In the genomic region with DNA sequence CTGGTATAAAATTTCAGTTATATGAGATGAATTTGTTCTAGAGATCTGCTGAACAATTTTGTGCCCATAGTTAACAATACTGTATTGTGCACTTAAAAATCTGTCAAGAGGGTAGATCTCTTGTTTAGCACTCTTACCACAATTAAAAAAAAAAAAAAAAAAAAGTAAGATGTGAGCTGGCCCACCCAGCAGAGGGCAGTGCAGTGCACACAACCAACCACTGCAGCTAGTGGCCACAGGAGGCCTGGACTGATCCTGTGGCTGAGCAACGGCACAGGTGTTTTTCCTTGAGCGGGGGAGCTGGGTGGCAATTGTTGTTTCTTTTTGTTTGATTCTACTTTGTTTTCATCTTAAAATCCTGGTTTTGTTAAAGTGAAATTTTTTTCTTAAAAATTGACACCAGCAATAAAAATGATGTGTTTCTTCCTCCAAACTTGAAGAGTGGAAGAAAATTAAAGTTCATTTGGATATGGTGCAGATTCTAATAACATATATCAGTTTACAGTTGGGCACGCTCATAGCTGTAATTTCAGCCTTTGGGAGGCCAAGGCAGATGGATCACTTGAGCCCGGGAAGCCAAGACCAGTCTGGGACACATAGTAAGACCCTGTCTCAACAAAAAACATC, we compare ENCODE assay signal across 9 cellular contexts.
DNase-seq lines count a peak whose midpoint lies in the region; ATAC-seq and TF ChIP-seq lines count a peak whose summit lies in the region.
"Had no signal": no experiment of that assay in that cellular context is flagged by ENCODE, and none has a peak within 500 bp of the region (broad histone marks: within the 10 kb centered on the region; RNA-seq: fewer than 3 reads in every experiment).

No MANE protein-coding gene starts in this region.

- peak; percentile 58 for ATAC-seq in HG02571 (IDR thresholded peaks at IDR 0.05; ENCODE audit: unreplicated experiment)
- peak; percentile 82 to 89 for ATAC-seq in lower lobe of right lung
- ATAC-seq in stimulated activated memory B cell treated with anti-CD40 and anti-IgM and Interleukin-4, amounts not matched to agents 10 μg/mL and 1 μg/mL and 100 μg/mL, for 72 hours = peak; percentile 68

- TF ChIP-seq CTCF in GM12865 (IDR thresholded peaks at IDR 0.05; ENCODE audit: insufficient read depth, low read depth, low read length, missing control alignments) (peak; percentile 74), coronary artery (IDR thresholded peaks at IDR 0.05) (peak; percentile 31), lower lobe of right lung (IDR thresholded peaks at IDR 0.05) (peak; percentile 70)

- no peaks in the 10 kb centered on the region for H3K4me1 Mint-ChIP-seq in stimulated activated memory B cell treated with anti-CD40 and anti-IgM and Interleukin-4, amounts not matched to agents 10 μg/mL and 1 μg/mL and 100 μg/mL, for 72 hours

- no peaks in the 10 kb centered on the region for H3K27me3 ChIP-seq in lower lobe of right lung (ENCODE audit: low read depth)

- intact Hi-C loops in lower lobe of right lung (cut with DNase I) = no loop called here

- H3K9me3 Mint-ChIP-seq in stimulated activated memory B cell treated with anti-CD40 and anti-IgM and Interleukin-4, amounts not matched to agents 10 μg/mL and 1 μg/mL and 100 μg/mL, for 72 hours = no peaks in the 10 kb centered on the region

- H3K36me3 Mint-ChIP-seq in stimulated activated memory B cell treated with anti-CD40 and anti-IgM and Interleukin-4, amounts not matched to agents 10 μg/mL and 1 μg/mL and 100 μg/mL, for 72 hours = no peaks in the 10 kb centered on the region

- H3K27ac Mint-ChIP-seq in stimulated activated memory B cell treated with anti-CD40 and anti-IgM and Interleukin-4, amounts not matched to agents 10 μg/mL and 1 μg/mL and 100 μg/mL, for 72 hours = no peak overlapping the region

- H3K4me3 ChIP-seq in GM12865 (ENCODE audit: low read depth, low read length) (no peak overlapping the region), coronary artery (no peak overlapping the region), lower lobe of right lung (no peak overlapping the region)

- H3K4me3 Mint-ChIP-seq in stimulated activated memory B cell treated with anti-CD40 and anti-IgM and Interleukin-4, amounts not matched to agents 10 μg/mL and 1 μg/mL and 100 μg/mL, for 72 hours = no peak overlapping the region

- H3K4me1 ChIP-seq in lower lobe of right lung = no peaks in the 10 kb centered on the region

- H3K36me3 ChIP-seq in lower lobe of right lung = no peaks in the 10 kb centered on the region

- DNase-seq in GM12865 (ENCODE audit: low read depth) = peak; percentile 71
- DNase-seq in NCI-H1694 treated with DMSO at 0.1 percent for 48 hours (lab: John Stamatoyannopoulos, UW) = peak; percentile 3
- DNase-seq in activated CD4-positive, CD25-positive, alpha-beta regulatory T cell treated with anti-CD3 and anti-CD28 coated beads, Interleukin-2, amount 50 U/mL, for 72 hours = peak; percentile 41
- no peak for DNase-seq in coronary artery (ENCODE audit: low spot score)
- peak; percentile 67 for DNase-seq in lower lobe of right lung
- no peak for DNase-seq in putamen (ENCODE audit: low spot score)

- H3K27ac ChIP-seq in coronary artery (no peak overlapping the region), lower lobe of right lung (no peak overlapping the region)
- H3K27ac ChIP-seq: epithelial cell of prostate had no signal

- peaks cover 14% of the 10 kb centered on the region for H3K27me3 Mint-ChIP-seq in stimulated activated memory B cell treated with anti-CD40 and anti-IgM and Interleukin-4, amounts not matched to agents 10 μg/mL and 1 μg/mL and 100 μg/mL, for 72 hours

- H3K9me3 ChIP-seq in lower lobe of right lung = no peaks in the 10 kb centered on the region

Comparison
In these comparisons a context has a peak if more than half of its experiments do, and no peak if none do; other contexts are left out.
1. DNase-seq: peak in GM12865 (single experiment), NCI-H1694 treated with DMSO at 0.1 percent for 48 hours (single experiment), activated CD4-positive, CD25-positive, alpha-beta regulatory T cell treated with anti-CD3 and anti-CD28 coated beads, Interleukin-2, amount 50 U/mL, for 72 hours (single experiment) and lower lobe of right lung (single experiment); none in coronary artery (single experiment) and putamen (single experiment).
2. Peak in every context shown above with its lines, with median percentiles within 50 percentile points of each other: CTCF ChIP-seq and ATAC-seq.